ENCODE assay signal across 12 cellular contexts in the genomic region with DNA sequence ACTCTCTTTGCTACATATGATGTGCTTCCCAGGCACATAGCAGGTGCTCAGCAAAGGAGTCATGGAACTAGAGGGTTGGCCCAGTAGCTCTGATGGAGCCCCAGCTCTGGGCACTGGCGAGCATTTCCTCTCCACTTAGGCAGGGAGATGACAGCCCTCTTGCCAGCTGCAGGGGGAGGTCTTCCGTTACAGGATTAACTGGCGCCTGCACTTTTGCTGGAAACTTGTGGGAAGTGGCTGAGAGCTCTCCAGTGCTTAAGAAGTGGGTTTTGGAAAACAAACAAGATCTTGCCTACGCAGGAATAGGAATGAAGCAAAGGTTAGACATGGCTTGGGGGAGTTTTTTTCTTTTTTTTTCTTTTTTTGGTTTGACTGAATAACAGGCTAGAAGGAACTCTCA.
DNase-seq lines count a peak whose midpoint lies in the region; ATAC-seq and TF ChIP-seq lines count a peak whose summit lies in the region.
"Had no signal": no experiment of that assay in that cellular context is flagged by ENCODE, and none has a peak within 500 bp of the region (broad histone marks: within the 10 kb centered on the region; RNA-seq: fewer than 3 reads in every experiment).

No MANE protein-coding gene starts in this region.

- H3K4me3 ChIP-seq in left ventricle myocardium inferior (no peak overlapping the region), Peyer's patch (no peak overlapping the region), suprapubic skin (no peak overlapping the region)
- H3K4me3 ChIP-seq: pancreas had no signal

- WGBS in suprapubic skin: 65% methylated on average over 4 of the region's 4 CpGs

- H3K27ac ChIP-seq in left ventricle myocardium inferior (replicated peaks): no peak overlapping the region
- H3K27ac ChIP-seq in Peyer's patch: peak overlapping the region in 1 of 4 donors; percentile 31
- H3K27ac ChIP-seq in suprapubic skin: no peak overlapping the region
- H3K27ac ChIP-seq: pancreas had no signal

- H3K4me3 Mint-ChIP-seq in activated T-helper 17 cell treated with anti-CD3 and anti-CD28 coated beads, Interleukin-2, amount 50 U/mL, for 72 hours: no peak overlapping the region
- H3K4me3 Mint-ChIP-seq: activated naive CD4-positive, alpha-beta T cell treated with anti-CD3 and anti-CD28 coated beads for 36 hours had no signal

- H3K36me3 ChIP-seq in left ventricle myocardium inferior: no peaks in the 10 kb centered on the region
- peaks cover 0 to 11% (median 0%) of the 10 kb centered on the region in 3 donors for H3K36me3 ChIP-seq in Peyer's patch
- no peaks in the 10 kb centered on the region for H3K36me3 ChIP-seq in suprapubic skin
- H3K36me3 ChIP-seq: pancreas had no signal

- H3K27me3 ChIP-seq in left ventricle myocardium inferior (ENCODE audit: low read depth): no peaks in the 10 kb centered on the region
- no peaks in the 10 kb centered on the region for H3K27me3 ChIP-seq in Peyer's patch
- H3K27me3 ChIP-seq in suprapubic skin: no peaks in the 10 kb centered on the region
- H3K27me3 ChIP-seq: pancreas had no signal

- TF ChIP-seq POLR2A in Peyer's patch (IDR thresholded peaks at IDR 0.05): no peak
- TF ChIP-seq POLR2A in suprapubic skin (IDR thresholded peaks at IDR 0.05): no peak

- H3K27me3 Mint-ChIP-seq in activated T-helper 17 cell treated with anti-CD3 and anti-CD28 coated beads, Interleukin-2, amount 50 U/mL, for 72 hours: no peaks in the 10 kb centered on the region

- H3K27ac Mint-ChIP-seq in activated T-helper 17 cell treated with anti-CD3 and anti-CD28 coated beads, Interleukin-2, amount 50 U/mL, for 72 hours: peak overlapping the region; percentile 97
- H3K27ac Mint-ChIP-seq: activated naive CD4-positive, alpha-beta T cell treated with anti-CD3 and anti-CD28 coated beads for 36 hours had no signal

- ATAC-seq in Right ventricle myocardium superior (ENCODE audit: poor library complexity) (peak; percentile 27), GM21737 (IDR thresholded peaks at IDR 0.05; ENCODE audit: unreplicated experiment) (no peak)
- ATAC-seq in activated T-helper 17 cell treated with anti-CD3 and anti-CD28 coated beads, Interleukin-2, amount 50 U/mL, for 72 hours (replicated peaks): no peak
- ATAC-seq: pancreas had no signal

- H3K4me1 ChIP-seq in left ventricle myocardium inferior: peaks cover 67% of the 10 kb centered on the region
- H3K4me1 ChIP-seq in Peyer's patch: no peaks in the 10 kb centered on the region
- peaks cover 30% of the 10 kb centered on the region for H3K4me1 ChIP-seq in suprapubic skin

- intact Hi-C loops in Right ventricle myocardium superior (cut with DNase I) (no loop called here), left ventricle myocardium inferior (cut with micrococcal nuclease) (no loop called here)

- TF ChIP-seq CTCF in left ventricle myocardium inferior (IDR thresholded peaks at IDR 0.05; ENCODE audit: borderline replicate concordance): no peak
- no peak for TF ChIP-seq CTCF in Peyer's patch (IDR thresholded peaks at IDR 0.05)
- TF ChIP-seq CTCF in suprapubic skin (IDR thresholded peaks at IDR 0.05): no peak

- H3K36me3 Mint-ChIP-seq in activated T-helper 17 cell treated with anti-CD3 and anti-CD28 coated beads, Interleukin-2, amount 50 U/mL, for 72 hours (ENCODE audit: low read depth): peaks cover 18% of the 10 kb centered on the region

- DNase-seq in Right ventricle myocardium superior: peak; percentile 45
- DNase-seq in left ventricle myocardium inferior: no peak
- peak; percentile 73 for DNase-seq in left kidney (ENCODE audit: low read depth, low spot score)
- no peak for DNase-seq in Peyer's patch
- DNase-seq in suprapubic skin (ENCODE audit: low spot score in 2 of 2): no peak
- no peak for DNase-seq in NCI-H2196 treated with DMSO at 0.1 percent for 48 hours (lab: John Stamatoyannopoulos, UW; ENCODE audit: unreplicated experiment)
- DNase-seq: activated naive CD4-positive, alpha-beta T cell treated with anti-CD3 and anti-CD28 coated beads for 36 hours; AML-193; glutamatergic neuron; pancreas had no signal

- H3K9me3 Mint-ChIP-seq in activated T-helper 17 cell treated with anti-CD3 and anti-CD28 coated beads, Interleukin-2, amount 50 U/mL, for 72 hours: no peaks in the 10 kb centered on the region
- H3K9me3 Mint-ChIP-seq: activated naive CD4-positive, alpha-beta T cell treated with anti-CD3 and anti-CD28 coated beads for 36 hours had no signal

- H3K4me1 Mint-ChIP-seq in activated T-helper 17 cell treated with anti-CD3 and anti-CD28 coated beads, Interleukin-2, amount 50 U/mL, for 72 hours: peaks cover 34% of the 10 kb centered on the region

- H3K9me3 ChIP-seq in left ventricle myocardium inferior (replicated peaks) (no peaks in the 10 kb centered on the region), Peyer's patch (no peaks in the 10 kb centered on the region), suprapubic skin (no peaks in the 10 kb centered on the region)
- H3K9me3 ChIP-seq: pancreas had no signal

- no peak for TF ChIP-seq EP300 in suprapubic skin (IDR thresholded peaks at IDR 0.05)

Comparison
In these comparisons a context has a peak if more than half of its experiments do, and no peak if none do; other contexts are left out.
1. DNase-seq: peak in Right ventricle myocardium superior (single experiment) and left kidney (single experiment); none in left ventricle myocardium inferior (single experiment), Peyer's patch (0 of 3), suprapubic skin (0 of 2) and NCI-H2196 treated with DMSO at 0.1 percent for 48 hours (single experiment).